Comparison of ENCODE assay signal across 32 cellular contexts in genomic region chr7:138456220-138456619, GRCh38.
"Had no signal": no experiment of that assay in that cellular context is flagged by ENCODE, and none has a peak within 500 bp of the region (broad histone marks: within the 10 kb centered on the region; RNA-seq: fewer than 3 reads in every experiment).

No MANE protein-coding gene starts in this region.

- ATAC-seq: activated CD4-positive, alpha-beta T cell treated with anti-CD3 and anti-CD28 coated beads for 36 hours; activated naive CD4-positive, alpha-beta T cell treated with anti-CD3 and anti-CD28 coated beads, Interleukin-2, amount 50 U/mL, for 72 hours; activated T-cell treated with anti-CD3 and anti-CD28 coated beads, Interleukin-2, amount 50 U/mL, for 72 hours; gastroesophageal sphincter; heart right ventricle; T-helper 17 cell had no signal

- H3K27ac Mint-ChIP-seq: activated CD4-positive, alpha-beta memory T cell treated with anti-CD3 and anti-CD28 coated beads for 36 hours; activated CD4-positive, alpha-beta T cell treated with anti-CD3 and anti-CD28 coated beads for 36 hours; activated CD4-positive, alpha-beta T cell treated with anti-CD3 and anti-CD28 coated beads, Interleukin-2, amount 10 ng/mL, durations not matched to agents 24 days and 14 days; activated naive CD4-positive, alpha-beta T cell treated with anti-CD3 and anti-CD28 coated beads, Interleukin-2, amount 10 ng/mL, durations not matched to agents 7 days and 5 days; activated naive CD4-positive, alpha-beta T cell treated with anti-CD3 and anti-CD28 coated beads, Interleukin-2, amount 50 U/mL, for 72 hours; activated naive CD8-positive, alpha-beta T cell treated with anti-CD3 and anti-CD28 coated beads, Interleukin-2, amount 10 ng/mL, durations not matched to agents 7 days and 5 days; activated T-cell treated with anti-CD3 and anti-CD28 coated beads, Interleukin-2, amount 50 U/mL, for 24 hours; activated T-cell treated with anti-CD3 and anti-CD28 coated beads, Interleukin-2, amount 50 U/mL, for 72 hours; brain; T-helper 17 cell; T-helper 2 cell treated with Interferon-gamma antibody and Interleukin-4, amounts not matched to agents 5 μg/mL and 100 μg/mL, for 36 hours had no signal

- H3K36me3 ChIP-seq: ascending aorta, breast epithelium, cardiac muscle cell, colonic mucosa, esophagus squamous epithelium, gastroesophageal sphincter, heart right ventricle, WERI-Rb-1 had no signal

- H3K9me3 Mint-ChIP-seq: activated CD4-positive, alpha-beta memory T cell treated with anti-CD3 and anti-CD28 coated beads for 36 hours; activated CD4-positive, alpha-beta T cell treated with anti-CD3 and anti-CD28 coated beads, Interleukin-2, amount 10 ng/mL, durations not matched to agents 24 days and 14 days; activated naive CD4-positive, alpha-beta T cell treated with anti-CD3 and anti-CD28 coated beads, Interleukin-2, amount 10 ng/mL, durations not matched to agents 7 days and 5 days; activated naive CD8-positive, alpha-beta T cell treated with anti-CD3 and anti-CD28 coated beads, Interleukin-2, amount 10 ng/mL, durations not matched to agents 7 days and 5 days; activated T-cell treated with anti-CD3 and anti-CD28 coated beads, Interleukin-2, amount 50 U/mL, for 24 hours; activated T-cell treated with anti-CD3 and anti-CD28 coated beads, Interleukin-2, amount 50 U/mL, for 72 hours; T-helper 2 cell treated with Interferon-gamma antibody and Interleukin-4, amounts not matched to agents 5 μg/mL and 100 μg/mL, for 36 hours had no signal

- H3K27me3 Mint-ChIP-seq: activated CD4-positive, alpha-beta memory T cell treated with anti-CD3 and anti-CD28 coated beads for 36 hours; activated CD4-positive, alpha-beta T cell treated with anti-CD3 and anti-CD28 coated beads for 36 hours; activated T-cell treated with anti-CD3 and anti-CD28 coated beads, Interleukin-2, amount 50 U/mL, for 24 hours; T-helper 17 cell had no signal

- H3K4me1 ChIP-seq: breast epithelium, colonic mucosa, gastroesophageal sphincter had no signal

- H3K27me3 ChIP-seq: ascending aorta, breast epithelium, cardiac muscle cell, colonic mucosa, esophagus squamous epithelium, gastroesophageal sphincter, heart right ventricle had no signal

- H3K4me3 Mint-ChIP-seq: activated CD4-positive, alpha-beta memory T cell treated with anti-CD3 and anti-CD28 coated beads for 36 hours; activated CD4-positive, alpha-beta T cell treated with anti-CD3 and anti-CD28 coated beads for 36 hours; activated CD4-positive, alpha-beta T cell treated with anti-CD3 and anti-CD28 coated beads, Interleukin-2, amount 10 ng/mL, durations not matched to agents 24 days and 14 days; activated naive CD4-positive, alpha-beta T cell treated with anti-CD3 and anti-CD28 coated beads, Interleukin-2, amount 10 ng/mL, durations not matched to agents 7 days and 5 days; activated naive CD8-positive, alpha-beta T cell treated with anti-CD3 and anti-CD28 coated beads, Interleukin-2, amount 10 ng/mL, durations not matched to agents 7 days and 5 days; activated T-cell treated with anti-CD3 and anti-CD28 coated beads, Interleukin-2, amount 50 U/mL, for 24 hours; activated T-cell treated with anti-CD3 and anti-CD28 coated beads, Interleukin-2, amount 50 U/mL, for 72 hours; brain; T-helper 17 cell; T-helper 2 cell treated with Interferon-gamma antibody and Interleukin-4, amounts not matched to agents 5 μg/mL and 100 μg/mL, for 36 hours had no signal

- H3K9me3 ChIP-seq: ascending aorta, breast epithelium, colonic mucosa, esophagus squamous epithelium, gastroesophageal sphincter, heart right ventricle had no signal

- H3K27ac ChIP-seq: ascending aorta, breast epithelium, cardiac muscle cell, colonic mucosa, esophagus squamous epithelium, gastroesophageal sphincter, heart right ventricle, WERI-Rb-1 had no signal

- DNase-seq: activated CD4-positive, alpha-beta memory T cell treated with anti-CD3 and anti-CD28 coated beads for 36 hours; activated CD4-positive, alpha-beta T cell treated with anti-CD3 and anti-CD28 coated beads for 36 hours; activated CD4-positive, alpha-beta T cell treated with anti-CD3 and anti-CD28 coated beads, Interleukin-2, amount 10 ng/mL, durations not matched to agents 24 days and 14 days; activated CD4-positive, CD25-positive, alpha-beta regulatory T cell; activated CD4-positive, CD25-positive, alpha-beta regulatory T cell treated with anti-CD3 and anti-CD28 coated beads, Interleukin-2, amount 50 U/mL, for 72 hours; activated CD8-positive, alpha-beta memory T cell treated with anti-CD3 and anti-CD28 coated beads, Interleukin-2, amount 50 U/mL, for 48 hours; activated gamma-delta T cell; activated naive CD4-positive, alpha-beta T cell; activated naive CD4-positive, alpha-beta T cell treated with anti-CD3 and anti-CD28 coated beads, Interleukin-2, amount 10 ng/mL, durations not matched to agents 7 days and 5 days; activated naive CD8-positive, alpha-beta T cell treated with anti-CD3 and anti-CD28 coated beads, Interleukin-2, amount 10 ng/mL, durations not matched to agents 7 days and 5 days; activated T-cell treated with anti-CD3 and anti-CD28 coated beads for 4 hours; activated T-cell treated with anti-CD3 and anti-CD28 coated beads, Interleukin-2, amount 50 U/mL, for 24 hours; activated T-cell treated with anti-CD3 and anti-CD28 coated beads, Interleukin-2, amount 50 U/mL, for 72 hours; central memory CD4-positive, alpha-beta T cell; cerebellar nuclear complex; colonic mucosa; effector CD8-positive, alpha-beta T cell; erythroblast; esophagus squamous epithelium; foreskin melanocyte; heart right ventricle; T-helper 1 cell; T-helper 17 cell; T1000; WERI-Rb-1 had no signal

- H3K4me3 ChIP-seq: ascending aorta, breast epithelium, cardiac muscle cell, colonic mucosa, esophagus squamous epithelium, gastroesophageal sphincter, heart right ventricle had no signal

- H3K36me3 Mint-ChIP-seq: activated CD4-positive, alpha-beta memory T cell treated with anti-CD3 and anti-CD28 coated beads for 36 hours; activated naive CD4-positive, alpha-beta T cell treated with anti-CD3 and anti-CD28 coated beads, Interleukin-2, amount 10 ng/mL, durations not matched to agents 7 days and 5 days had no signal
